In the genomic region with DNA sequence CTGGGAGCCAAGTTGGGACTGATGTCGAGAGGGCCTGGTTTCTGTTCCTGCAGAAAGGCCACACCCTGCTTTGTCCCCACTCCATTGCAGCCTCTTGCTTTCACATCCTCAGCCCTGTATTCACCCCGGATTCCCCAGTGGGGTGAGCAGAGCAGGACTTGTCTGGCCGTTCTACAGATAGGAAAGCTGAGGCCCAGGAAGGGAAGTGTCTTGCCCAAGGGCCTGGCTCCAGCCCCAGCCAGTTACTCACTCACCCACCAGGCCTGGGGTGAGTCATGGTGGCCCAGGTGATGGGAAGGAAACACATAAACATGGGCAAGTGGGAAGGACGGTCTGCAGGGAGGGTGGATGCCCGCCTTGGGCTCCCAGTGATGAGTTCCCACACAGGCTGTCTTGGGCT, we compare ENCODE assay signal across 1 cellular context.
TF ChIP-seq lines count a peak whose summit lies in the region.

No MANE protein-coding gene starts in this region.

TF ChIP-seq in GM23338, 12 proteins besides CTCF, POLR2A, EP300 and RAD21 (continued from another document):
- TF ChIP-seq, protein P1, sequence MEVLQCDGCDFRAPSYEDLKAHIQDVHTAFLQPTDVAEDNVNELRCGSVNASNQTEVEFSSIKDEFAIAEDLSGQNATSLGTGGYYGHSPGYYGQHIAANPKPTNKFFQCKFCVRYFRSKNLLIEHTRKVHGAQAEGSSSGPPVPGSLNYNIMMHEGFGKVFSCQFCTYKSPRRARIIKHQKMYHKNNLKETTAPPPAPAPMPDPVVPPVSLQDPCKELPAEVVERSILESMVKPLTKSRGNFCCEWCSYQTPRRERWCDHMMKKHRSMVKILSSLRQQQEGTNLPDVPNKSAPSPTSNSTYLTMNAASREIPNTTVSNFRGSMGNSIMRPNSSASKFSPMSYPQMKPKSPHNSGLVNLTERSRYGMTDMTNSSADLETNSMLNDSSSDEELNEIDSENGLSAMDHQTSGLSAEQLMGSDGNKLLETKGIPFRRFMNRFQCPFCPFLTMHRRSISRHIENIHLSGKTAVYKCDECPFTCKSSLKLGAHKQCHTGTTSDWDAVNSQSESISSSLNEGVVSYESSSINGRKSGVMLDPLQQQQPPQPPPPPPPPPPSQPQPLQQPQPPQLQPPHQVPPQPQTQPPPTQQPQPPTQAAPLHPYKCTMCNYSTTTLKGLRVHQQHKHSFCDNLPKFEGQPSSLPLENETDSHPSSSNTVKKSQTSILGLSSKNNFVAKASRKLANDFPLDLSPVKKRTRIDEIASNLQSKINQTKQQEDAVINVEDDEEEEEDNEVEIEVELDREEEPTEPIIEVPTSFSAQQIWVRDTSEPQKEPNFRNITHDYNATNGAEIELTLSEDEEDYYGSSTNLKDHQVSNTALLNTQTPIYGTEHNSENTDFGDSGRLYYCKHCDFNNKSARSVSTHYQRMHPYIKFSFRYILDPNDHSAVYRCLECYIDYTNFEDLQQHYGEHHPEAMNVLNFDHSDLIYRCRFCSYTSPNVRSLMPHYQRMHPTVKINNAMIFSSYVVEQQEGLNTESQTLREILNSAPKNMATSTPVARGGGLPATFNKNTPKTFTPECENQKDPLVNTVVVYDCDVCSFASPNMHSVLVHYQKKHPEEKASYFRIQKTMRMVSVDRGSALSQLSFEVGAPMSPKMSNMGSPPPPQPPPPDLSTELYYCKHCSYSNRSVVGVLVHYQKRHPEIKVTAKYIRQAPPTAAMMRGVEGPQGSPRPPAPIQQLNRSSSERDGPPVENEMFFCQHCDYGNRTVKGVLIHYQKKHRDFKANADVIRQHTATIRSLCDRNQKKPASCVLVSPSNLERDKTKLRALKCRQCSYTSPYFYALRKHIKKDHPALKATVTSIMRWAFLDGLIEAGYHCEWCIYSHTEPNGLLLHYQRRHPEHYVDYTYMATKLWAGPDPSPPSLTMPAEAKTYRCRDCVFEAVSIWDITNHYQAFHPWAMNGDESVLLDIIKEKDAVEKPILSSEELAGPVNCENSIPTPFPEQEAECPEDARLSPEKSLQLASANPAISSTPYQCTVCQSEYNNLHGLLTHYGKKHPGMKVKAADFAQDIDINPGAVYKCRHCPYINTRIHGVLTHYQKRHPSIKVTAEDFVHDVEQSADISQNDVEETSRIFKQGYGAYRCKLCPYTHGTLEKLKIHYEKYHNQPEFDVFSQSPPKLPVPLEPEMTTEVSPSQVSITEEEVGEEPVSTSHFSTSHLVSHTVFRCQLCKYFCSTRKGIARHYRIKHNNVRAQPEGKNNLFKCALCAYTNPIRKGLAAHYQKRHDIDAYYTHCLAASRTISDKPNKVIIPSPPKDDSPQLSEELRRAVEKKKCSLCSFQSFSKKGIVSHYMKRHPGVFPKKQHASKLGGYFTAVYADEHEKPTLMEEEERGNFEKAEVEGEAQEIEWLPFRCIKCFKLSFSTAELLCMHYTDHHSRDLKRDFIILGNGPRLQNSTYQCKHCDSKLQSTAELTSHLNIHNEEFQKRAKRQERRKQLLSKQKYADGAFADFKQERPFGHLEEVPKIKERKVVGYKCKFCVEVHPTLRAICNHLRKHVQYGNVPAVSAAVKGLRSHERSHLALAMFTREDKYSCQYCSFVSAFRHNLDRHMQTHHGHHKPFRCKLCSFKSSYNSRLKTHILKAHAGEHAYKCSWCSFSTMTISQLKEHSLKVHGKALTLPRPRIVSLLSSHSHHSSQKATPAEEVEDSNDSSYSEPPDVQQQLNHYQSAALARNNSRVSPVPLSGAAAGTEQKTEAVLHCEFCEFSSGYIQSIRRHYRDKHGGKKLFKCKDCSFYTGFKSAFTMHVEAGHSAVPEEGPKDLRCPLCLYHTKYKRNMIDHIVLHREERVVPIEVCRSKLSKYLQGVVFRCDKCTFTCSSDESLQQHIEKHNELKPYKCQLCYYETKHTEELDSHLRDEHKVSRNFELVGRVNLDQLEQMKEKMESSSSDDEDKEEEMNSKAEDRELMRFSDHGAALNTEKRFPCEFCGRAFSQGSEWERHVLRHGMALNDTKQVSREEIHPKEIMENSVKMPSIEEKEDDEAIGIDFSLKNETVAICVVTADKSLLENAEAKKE (CRISPR knock-in tag; IDR thresholded peaks at IDR 0.05) = no peak
- TF ChIP-seq, protein P2, sequence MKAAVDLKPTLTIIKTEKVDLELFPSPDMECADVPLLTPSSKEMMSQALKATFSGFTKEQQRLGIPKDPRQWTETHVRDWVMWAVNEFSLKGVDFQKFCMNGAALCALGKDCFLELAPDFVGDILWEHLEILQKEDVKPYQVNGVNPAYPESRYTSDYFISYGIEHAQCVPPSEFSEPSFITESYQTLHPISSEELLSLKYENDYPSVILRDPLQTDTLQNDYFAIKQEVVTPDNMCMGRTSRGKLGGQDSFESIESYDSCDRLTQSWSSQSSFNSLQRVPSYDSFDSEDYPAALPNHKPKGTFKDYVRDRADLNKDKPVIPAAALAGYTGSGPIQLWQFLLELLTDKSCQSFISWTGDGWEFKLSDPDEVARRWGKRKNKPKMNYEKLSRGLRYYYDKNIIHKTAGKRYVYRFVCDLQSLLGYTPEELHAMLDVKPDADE (IDR thresholded peaks at IDR 0.05) = no peak
- no peak for TF ChIP-seq STAT1 (IDR thresholded peaks at IDR 0.05; ENCODE audit: unreplicated experiment)
- TF ChIP-seq NANOG (IDR thresholded peaks at IDR 0.05; ENCODE audit: borderline replicate concordance) = no peak
- TF ChIP-seq CREB1 (CRISPR knock-in tag; IDR thresholded peaks at IDR 0.05; ENCODE audit: low read depth) = no peak
- TF ChIP-seq JUNB (IDR thresholded peaks at IDR 0.05; ENCODE audit: unreplicated experiment) = no peak
- TF ChIP-seq, protein P3, sequence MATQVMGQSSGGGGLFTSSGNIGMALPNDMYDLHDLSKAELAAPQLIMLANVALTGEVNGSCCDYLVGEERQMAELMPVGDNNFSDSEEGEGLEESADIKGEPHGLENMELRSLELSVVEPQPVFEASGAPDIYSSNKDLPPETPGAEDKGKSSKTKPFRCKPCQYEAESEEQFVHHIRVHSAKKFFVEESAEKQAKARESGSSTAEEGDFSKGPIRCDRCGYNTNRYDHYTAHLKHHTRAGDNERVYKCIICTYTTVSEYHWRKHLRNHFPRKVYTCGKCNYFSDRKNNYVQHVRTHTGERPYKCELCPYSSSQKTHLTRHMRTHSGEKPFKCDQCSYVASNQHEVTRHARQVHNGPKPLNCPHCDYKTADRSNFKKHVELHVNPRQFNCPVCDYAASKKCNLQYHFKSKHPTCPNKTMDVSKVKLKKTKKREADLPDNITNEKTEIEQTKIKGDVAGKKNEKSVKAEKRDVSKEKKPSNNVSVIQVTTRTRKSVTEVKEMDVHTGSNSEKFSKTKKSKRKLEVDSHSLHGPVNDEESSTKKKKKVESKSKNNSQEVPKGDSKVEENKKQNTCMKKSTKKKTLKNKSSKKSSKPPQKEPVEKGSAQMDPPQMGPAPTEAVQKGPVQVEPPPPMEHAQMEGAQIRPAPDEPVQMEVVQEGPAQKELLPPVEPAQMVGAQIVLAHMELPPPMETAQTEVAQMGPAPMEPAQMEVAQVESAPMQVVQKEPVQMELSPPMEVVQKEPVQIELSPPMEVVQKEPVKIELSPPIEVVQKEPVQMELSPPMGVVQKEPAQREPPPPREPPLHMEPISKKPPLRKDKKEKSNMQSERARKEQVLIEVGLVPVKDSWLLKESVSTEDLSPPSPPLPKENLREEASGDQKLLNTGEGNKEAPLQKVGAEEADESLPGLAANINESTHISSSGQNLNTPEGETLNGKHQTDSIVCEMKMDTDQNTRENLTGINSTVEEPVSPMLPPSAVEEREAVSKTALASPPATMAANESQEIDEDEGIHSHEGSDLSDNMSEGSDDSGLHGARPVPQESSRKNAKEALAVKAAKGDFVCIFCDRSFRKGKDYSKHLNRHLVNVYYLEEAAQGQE (IDR thresholded peaks at IDR 0.05; ENCODE audit: unreplicated experiment) = no peak
- no peak for TF ChIP-seq EZH2 (IDR thresholded peaks at IDR 0.05; ENCODE audit: low read depth, unreplicated experiment)
- TF ChIP-seq ZNF331 (CRISPR knock-in tag; IDR thresholded peaks at IDR 0.05; ENCODE audit: low read depth) = no peak
- TF ChIP-seq ZNF114 (CRISPR knock-in tag; IDR thresholded peaks at IDR 0.05) = no peak
- TF ChIP-seq EZH2phosphoT487 (IDR thresholded peaks at IDR 0.05; ENCODE audit: unreplicated experiment) = no peak
